17 cellular contexts compared by ENCODE assay signal in the genomic region with DNA sequence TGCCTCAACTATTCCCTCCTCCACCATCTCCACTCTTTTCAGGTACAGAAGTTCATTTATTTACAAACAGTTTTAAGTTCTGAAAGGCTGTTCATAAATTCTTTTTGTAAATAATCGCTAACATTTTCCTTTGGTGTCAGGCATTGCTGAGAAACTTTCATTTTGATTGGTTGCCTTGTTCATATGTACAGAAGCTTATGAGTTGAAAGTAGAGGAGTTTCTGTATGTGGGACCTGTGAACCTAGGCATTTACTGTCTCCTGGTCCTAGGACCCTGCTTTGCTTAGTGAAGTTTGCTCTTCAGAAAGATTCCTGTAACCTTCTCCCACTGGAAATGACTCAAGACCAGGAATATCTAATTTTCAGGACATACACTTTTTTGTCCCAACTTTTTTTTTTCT. TPM values are rescaled to one million over a fixed set of nuclear protein-coding genes. Genes with fewer than 3 reads are reported as not detected.
DNase-seq lines count a peak whose midpoint lies in the region; ATAC-seq and TF ChIP-seq lines count a peak whose summit lies in the region.
"Had no signal": no experiment of that assay in that cellular context is flagged by ENCODE, and none has a peak within 500 bp of the region (broad histone marks: within the 10 kb centered on the region; RNA-seq: fewer than 3 reads in every experiment).

No MANE protein-coding gene starts in this region.

- CTCF ChIA-PET in T-cell (lab: Charles Lee), result interaction anchor here in 1 of 2 donors (0.5 kb wide), 1 partner anchor 19 kb away, joined by 6 read pairs; no protein-coding TSS in a partner anchor

- no peaks in the 10 kb centered on the region for H3K9me3 Mint-ChIP-seq in activated T-cell treated with anti-CD3 and anti-CD28 coated beads, Interleukin-2, amount 50 U/mL, for 72 hours
- no peaks in the 10 kb centered on the region for H3K9me3 Mint-ChIP-seq in T-cell
- H3K9me3 Mint-ChIP-seq in naive thymus-derived CD8-positive, alpha-beta T cell, result no peaks in the 10 kb centered on the region
- H3K9me3 Mint-ChIP-seq in stimulated activated naive CD8-positive, alpha-beta T cell treated with anti-CD3 and anti-CD28 coated beads, Interleukin-15, amount 100 ng/mL, for 72 hours, result no peaks in the 10 kb centered on the region
- H3K9me3 Mint-ChIP-seq: CD8-positive, alpha-beta T cell had no signal

- H3K36me3 Mint-ChIP-seq in activated T-cell treated with anti-CD3 and anti-CD28 coated beads, Interleukin-2, amount 50 U/mL, for 72 hours (ENCODE audit: insufficient read depth in 2 of 2), result peaks cover 0 to 5% of the 10 kb centered on the region in 2 donors
- H3K36me3 Mint-ChIP-seq in T-cell, result peaks cover 5% of the 10 kb centered on the region
- H3K36me3 Mint-ChIP-seq in naive thymus-derived CD8-positive, alpha-beta T cell, result peaks cover 0 to 2% (median 0%) of the 10 kb centered on the region in 3 donors

- no peak for TF ChIP-seq POLR2A in right lobe of liver (IDR thresholded peaks at IDR 0.05)

- intact Hi-C loops in right lobe of liver (cut with DNase I), result no loop called here

- H3K27me3 ChIP-seq in right lobe of liver, result no peaks in the 10 kb centered on the region
- H3K27me3 ChIP-seq: BLaER1 had no signal

- WGBS in right lobe of liver (ENCODE audit: insufficient coverage, low coverage, low lambda C conversion rate, missing lambda C conversion rate), result 100% methylated on average over 1 of the region's 1 CpG

- TF ChIP-seq CTCF in right lobe of liver (IDR thresholded peaks at IDR 0.05), result no peak

- H3K9me3 ChIP-seq in right lobe of liver, result no peaks in the 10 kb centered on the region
- H3K9me3 ChIP-seq: A549, BLaER1 had no signal

- peak overlapping the region in 1 of 2 donors; percentile 63 for H3K4me3 Mint-ChIP-seq in activated T-cell treated with anti-CD3 and anti-CD28 coated beads, Interleukin-2, amount 50 U/mL, for 72 hours
- no peak overlapping the region for H3K4me3 Mint-ChIP-seq in T-cell
- peak overlapping the region in 4 of 10 donors; percentile 14 to 40 (median 20) for H3K4me3 Mint-ChIP-seq in naive thymus-derived CD8-positive, alpha-beta T cell
- peak overlapping the region in 1 of 2 donors; percentile 16 for H3K4me3 Mint-ChIP-seq in stimulated activated naive CD8-positive, alpha-beta T cell treated with anti-CD3 and anti-CD28 coated beads, Interleukin-15, amount 100 ng/mL, for 72 hours

- POLR2A ChIA-PET in T-cell (lab: Charles Lee), result interaction anchor here in 1 of 2 donors (0.5 kb wide), 1 partner anchor 184 kb away, joined by 5 read pairs; no protein-coding TSS in a partner anchor
- POLR2A ChIA-PET in naive thymus-derived CD8-positive, alpha-beta T cell (lab: Charles Lee), result no interaction called here

- no peaks in the 10 kb centered on the region for H3K36me3 ChIP-seq in right lobe of liver
- H3K36me3 ChIP-seq: BLaER1 had no signal

- no peak overlapping the region for H3K27ac ChIP-seq in right lobe of liver
- H3K27ac ChIP-seq: A549, BLaER1 had no signal

- peak overlapping the region; percentile 39 for H3K27ac Mint-ChIP-seq in activated T-cell treated with anti-CD3 and anti-CD28 coated beads, Interleukin-2, amount 50 U/mL, for 72 hours
- H3K27ac Mint-ChIP-seq in T-cell, result peak overlapping the region; percentile 40 to 79
- peak overlapping the region in 6 of 10 donors; percentile 24 to 79 (median 66) for H3K27ac Mint-ChIP-seq in naive thymus-derived CD8-positive, alpha-beta T cell
- no peak overlapping the region for H3K27ac Mint-ChIP-seq in stimulated activated naive CD8-positive, alpha-beta T cell treated with anti-CD3 and anti-CD28 coated beads, Interleukin-15, amount 100 ng/mL, for 72 hours

- H3K27me3 Mint-ChIP-seq in activated T-cell treated with anti-CD3 and anti-CD28 coated beads, Interleukin-2, amount 50 U/mL, for 72 hours (ENCODE audit: low read depth), result no peaks in the 10 kb centered on the region
- no peaks in the 10 kb centered on the region for H3K27me3 Mint-ChIP-seq in T-cell
- no peaks in the 10 kb centered on the region for H3K27me3 Mint-ChIP-seq in naive thymus-derived CD8-positive, alpha-beta T cell
- H3K27me3 Mint-ChIP-seq in stimulated activated naive CD8-positive, alpha-beta T cell treated with anti-CD3 and anti-CD28 coated beads, Interleukin-15, amount 100 ng/mL, for 72 hours, result no peaks in the 10 kb centered on the region

- ATAC-seq in activated T-cell treated with anti-CD3 and anti-CD28 coated beads, Interleukin-2, amount 50 U/mL, for 72 hours (replicated peaks in 1 of 2), result peak; percentile 41 to 47
- ATAC-seq in T-cell (replicated peaks in 1 of 4) (no peak), HG03159 (IDR thresholded peaks at IDR 0.05; ENCODE audit: unreplicated experiment) (no peak), right lobe of liver (no peak)
- no peak for ATAC-seq in naive thymus-derived CD8-positive, alpha-beta T cell
- peak; percentile 38 for ATAC-seq in stimulated activated naive CD8-positive, alpha-beta T cell treated with anti-CD3 and anti-CD28 coated beads, Interleukin-15, amount 100 ng/mL, for 72 hours
- ATAC-seq: A549; CD8-positive, alpha-beta T cell had no signal

- DNase-seq in activated T-cell treated with anti-CD3 and anti-CD28 coated beads, Interleukin-2, amount 50 U/mL, for 72 hours, result no peak
- DNase-seq in activated T-cell treated with anti-CD3 and anti-CD28 coated beads, Interleukin-2, amount 50 U/mL, for 48 hours, result no peak
- DNase-seq in T-cell (no peak), right lobe of liver (no peak)
- no peak for DNase-seq in naive thymus-derived CD8-positive, alpha-beta T cell
- no peak for DNase-seq in stimulated activated naive CD8-positive, alpha-beta T cell treated with anti-CD3 and anti-CD28 coated beads, Interleukin-15, amount 100 ng/mL, for 72 hours
- DNase-seq: CD8-positive, alpha-beta T cell; NCI-H1105 treated with DMSO at 0.1 percent for 48 hours; NCI-H1694; NCI-H2081 treated with DMSO at 0.1 percent for 48 hours; NCI-H510A; NCI-H774; SHP77 had no signal

- H3K4me3 ChIP-seq in right lobe of liver, result no peak overlapping the region
- H3K4me3 ChIP-seq: A549, BLaER1, K562 had no signal

- peaks cover 0 to 35% (median 10%) of the 10 kb centered on the region in 4 donors for H3K4me1 ChIP-seq in right lobe of liver

- H3K4me1 Mint-ChIP-seq in activated T-cell treated with anti-CD3 and anti-CD28 coated beads, Interleukin-2, amount 50 U/mL, for 72 hours (ENCODE audit: low read depth), result peaks cover 89% of the 10 kb centered on the region
- peaks cover 90 to 92% (median 91%) of the 10 kb centered on the region in 3 donors for H3K4me1 Mint-ChIP-seq in T-cell
- H3K4me1 Mint-ChIP-seq in naive thymus-derived CD8-positive, alpha-beta T cell, result peaks cover 43 to 96% (median 90%) of the 10 kb centered on the region in 4 donors
- peaks cover 97% of the 10 kb centered on the region for H3K4me1 Mint-ChIP-seq in stimulated activated naive CD8-positive, alpha-beta T cell treated with anti-CD3 and anti-CD28 coated beads, Interleukin-15, amount 100 ng/mL, for 72 hours

RNA-seq across cellular contexts. Expression of a gene that starts 30.4 kb away (rescaled TPM):
- 10 to 100 TPM; 93.7 to 99.1 TPM for total RNA-seq in activated T-cell treated with anti-CD3 and anti-CD28 coated beads, Interleukin-2, amount 50 U/mL, for 72 hours
- 100 to 1,000 TPM; 109 to 137 (median 115) TPM for total RNA-seq in T-cell
- 10 to 100 TPM; 95.1 to 95.5 TPM for total RNA-seq in naive thymus-derived CD8-positive, alpha-beta T cell
- polyA plus RNA-seq in naive thymus-derived CD8-positive, alpha-beta T cell, result 100 to 1,000 TPM in 1 of 3 donors, 10 to 100 TPM in 2; 70.4 to 109 (median 72.9) TPM
- total RNA-seq in right lobe of liver, result 10 to 100 TPM; 18.2 to 28.8 (median 25.9) TPM

Comparison
In these comparisons a context has a peak if more than half of its experiments do, and no peak if none do; other contexts are left out.
1. ATAC-seq: peak in activated T-cell treated with anti-CD3 and anti-CD28 coated beads, Interleukin-2, amount 50 U/mL, for 72 hours (2 of 2) and stimulated activated naive CD8-positive, alpha-beta T cell treated with anti-CD3 and anti-CD28 coated beads, Interleukin-15, amount 100 ng/mL, for 72 hours (single experiment); none in T-cell (0 of 4), naive thymus-derived CD8-positive, alpha-beta T cell (0 of 2), HG03159 (single experiment) and right lobe of liver (0 of 4).
2. H3K27ac Mint-ChIP-seq: peak in activated T-cell treated with anti-CD3 and anti-CD28 coated beads, Interleukin-2, amount 50 U/mL, for 72 hours (single experiment), T-cell (2 of 2) and naive thymus-derived CD8-positive, alpha-beta T cell (6 of 10); none in stimulated activated naive CD8-positive, alpha-beta T cell treated with anti-CD3 and anti-CD28 coated beads, Interleukin-15, amount 100 ng/mL, for 72 hours (0 of 2).